In genomic region chr13:111143875-111144540, GRCh38 we compare ENCODE assay signal across 17 cellular contexts. TPM values are rescaled to one million over a fixed set of nuclear protein-coding genes. Genes with fewer than 3 reads are reported as not detected.
DNase-seq lines count a peak whose midpoint lies in the region; ATAC-seq and TF ChIP-seq lines count a peak whose summit lies in the region.
"Had no signal": no experiment of that assay in that cellular context is flagged by ENCODE, and none has a peak within 500 bp of the region (broad histone marks: within the 10 kb centered on the region; RNA-seq: fewer than 3 reads in every experiment).

No MANE protein-coding gene starts in this region.

- no peaks in the 10 kb centered on the region for H3K9me3 ChIP-seq in adipocyte (ENCODE audit: control insufficient read depth, low read length)
- H3K9me3 ChIP-seq in smooth muscle cell (replicated peaks; ENCODE audit: low read depth) = no peaks in the 10 kb centered on the region

- H3K4me2 ChIP-seq in smooth muscle cell = no peak overlapping the region
- H3K4me2 ChIP-seq: KMS-11, PC-9 had no signal

- 59% methylated on average over 2 of the region's 2 CpGs for WGBS in smooth muscle cell (ENCODE audit: low lambda C conversion rate)

- no peak overlapping the region for H3K27ac ChIP-seq in smooth muscle cell (ENCODE audit: low read depth)
- H3K27ac ChIP-seq: C4-2B, KMS-11, PC-9 had no signal

- no peaks in the 10 kb centered on the region for H3K27me3 Mint-ChIP-seq in osteocyte (ENCODE audit: unreplicated experiment)
- peaks cover 34% of the 10 kb centered on the region for H3K27me3 Mint-ChIP-seq in stimulated activated memory B cell treated with anti-CD40 and anti-IgM and Interleukin-4, amounts not matched to agents 10 μg/mL and 1 μg/mL and 100 μg/mL, for 72 hours

- peak overlapping the region; percentile 77 for H3K27ac Mint-ChIP-seq in osteocyte (ENCODE audit: unreplicated experiment)
- no peak overlapping the region for H3K27ac Mint-ChIP-seq in stimulated activated memory B cell treated with anti-CD40 and anti-IgM and Interleukin-4, amounts not matched to agents 10 μg/mL and 1 μg/mL and 100 μg/mL, for 72 hours

- DNase-seq in EH (ENCODE audit: low read depth) (peak; percentile 74), adipocyte (ENCODE audit: low read depth) (peak; percentile 83), fibroblast of mammary gland (ENCODE audit: low read depth) (peak; percentile 16), osteocyte (ENCODE audit: extremely low spot score, unreplicated experiment) (no peak), smooth muscle cell (lab: John Stamatoyannopoulos, UW; ENCODE audit: unreplicated experiment) (no peak)
- DNase-seq: DMS 273 treated with DMSO at 0.1 percent for 48 hours, H7, NCI-H1048, NCI-H146, NCI-H2081, NCI-H748 treated with DMSO at 0.1 percent for 48 hours, PC-9 had no signal

- no peaks in the 10 kb centered on the region for H4K20me1 ChIP-seq in smooth muscle cell (ENCODE audit: low read depth)

- no peaks in the 10 kb centered on the region for H3K9me3 Mint-ChIP-seq in osteocyte (ENCODE audit: unreplicated experiment)
- H3K9me3 Mint-ChIP-seq in stimulated activated memory B cell treated with anti-CD40 and anti-IgM and Interleukin-4, amounts not matched to agents 10 μg/mL and 1 μg/mL and 100 μg/mL, for 72 hours = no peaks in the 10 kb centered on the region

- H2AFZ ChIP-seq in smooth muscle cell (ENCODE audit: low read depth) = no peak overlapping the region
- H2AFZ ChIP-seq: PC-9 had no signal

- H3K4me3 ChIP-seq in adipocyte (ENCODE audit: low read length) (peak overlapping the region; percentile 44), fibroblast of mammary gland (ENCODE audit: control insufficient read depth, low read depth, low read length) (no peak overlapping the region), smooth muscle cell (no peak overlapping the region)
- H3K4me3 ChIP-seq: PC-9 had no signal

- no peak overlapping the region for H3K4me3 Mint-ChIP-seq in osteocyte (ENCODE audit: unreplicated experiment)
- no peak overlapping the region for H3K4me3 Mint-ChIP-seq in stimulated activated memory B cell treated with anti-CD40 and anti-IgM and Interleukin-4, amounts not matched to agents 10 μg/mL and 1 μg/mL and 100 μg/mL, for 72 hours

- H3K27me3 ChIP-seq in adipocyte (replicated peaks; ENCODE audit: control insufficient read depth, insufficient read depth, low read length) (no peaks in the 10 kb centered on the region), smooth muscle cell (ENCODE audit: low read depth) (peaks cover 49% of the 10 kb centered on the region)

- H3K36me3 Mint-ChIP-seq in osteocyte (ENCODE audit: unreplicated experiment) = peaks cover 10% of the 10 kb centered on the region
- H3K36me3 Mint-ChIP-seq in stimulated activated memory B cell treated with anti-CD40 and anti-IgM and Interleukin-4, amounts not matched to agents 10 μg/mL and 1 μg/mL and 100 μg/mL, for 72 hours = no peaks in the 10 kb centered on the region

- no peak for TF ChIP-seq CTCF in fibroblast of mammary gland (conservative IDR thresholded peaks at IDR 0.05; ENCODE audit: control insufficient read depth, insufficient read depth, low read depth, low read length)
- TF ChIP-seq CTCF in osteocyte (IDR thresholded peaks at IDR 0.05) = no peak
- TF ChIP-seq CTCF in smooth muscle cell (IDR thresholded peaks at IDR 0.05; ENCODE audit: borderline replicate concordance, insufficient read depth, poor library complexity, severe bottlenecking) = no peak

- ATAC-seq in stimulated activated memory B cell treated with anti-CD40 and anti-IgM and Interleukin-4, amounts not matched to agents 10 μg/mL and 1 μg/mL and 100 μg/mL, for 72 hours = no peak
- ATAC-seq in HG03571 (IDR thresholded peaks at IDR 0.05; ENCODE audit: unreplicated experiment) (no peak), GM21723 (IDR thresholded peaks at IDR 0.05; ENCODE audit: unreplicated experiment) (no peak)

- H3K4me1 ChIP-seq in adipocyte (ENCODE audit: control insufficient read depth, insufficient read depth, low read length) (peaks cover 15% of the 10 kb centered on the region), smooth muscle cell (ENCODE audit: low read depth) (no peaks in the 10 kb centered on the region)

- no peaks in the 10 kb centered on the region for H3K79me2 ChIP-seq in smooth muscle cell (ENCODE audit: low read depth)

- H3F3A ChIP-seq in smooth muscle cell (ENCODE audit: low read depth) = no peaks in the 10 kb centered on the region

- H3K4me1 Mint-ChIP-seq in osteocyte (ENCODE audit: unreplicated experiment) = peaks cover 37% of the 10 kb centered on the region
- no peaks in the 10 kb centered on the region for H3K4me1 Mint-ChIP-seq in stimulated activated memory B cell treated with anti-CD40 and anti-IgM and Interleukin-4, amounts not matched to agents 10 μg/mL and 1 μg/mL and 100 μg/mL, for 72 hours

- H3K9ac ChIP-seq in adipocyte (ENCODE audit: low read length) = peak overlapping the region; percentile 18
- H3K9ac ChIP-seq in smooth muscle cell (ENCODE audit: low read depth) = no peak overlapping the region
- H3K9ac ChIP-seq: KMS-11 had no signal

- H3K36me3 ChIP-seq in adipocyte (ENCODE audit: control insufficient read depth, insufficient read depth, low read length, severe bottlenecking) = no peaks in the 10 kb centered on the region
- no peaks in the 10 kb centered on the region for H3K36me3 ChIP-seq in smooth muscle cell (ENCODE audit: low read depth)

RNA-seq across cellular contexts. Expression of gene ARHGEF7, which starts 28.9 kb away (rescaled TPM):
- total RNA-seq in osteocyte = 119 and 125 TPM in 2 replicates
- 21.9 and 32.4 TPM in 2 replicates for total RNA-seq in smooth muscle cell
- 13.8 and 23.6 TPM in 2 replicates for polyA plus RNA-seq in smooth muscle cell

Comparison
In these comparisons a context has a peak if more than half of its experiments do, and no peak if none do; other contexts are left out.
1. DNase-seq: peak in EH (single experiment), adipocyte (single experiment) and fibroblast of mammary gland (single experiment); none in osteocyte (single experiment) and smooth muscle cell (single experiment).